Comparison of ENCODE assay signal across 24 cellular contexts in genomic region chr10:61758440-61758839, GRCh38.
A peak's percentile ranks its signal among the peaks of the same experiment; 100 is the strongest.
DNase-seq lines count a peak whose midpoint lies in the region; ATAC-seq and TF ChIP-seq lines count a peak whose summit lies in the region.
"Had no signal": no experiment of that assay in that cellular context is flagged by ENCODE, and none has a peak within 500 bp of the region (broad histone marks: within the 10 kb centered on the region; RNA-seq: fewer than 3 reads in every experiment).

No MANE protein-coding gene starts in this region.

- TF ChIP-seq CTCF in LNCaP clone FGC (IDR thresholded peaks at IDR 0.05; ENCODE audit: control insufficient read depth, extremely low read depth, insufficient read depth) (no peak), choroid plexus epithelial cell (conservative IDR thresholded peaks at IDR 0.05; ENCODE audit: low read depth, low read length) (no peak)

- H3K4me3 ChIP-seq in LNCaP clone FGC (ENCODE audit: low read depth, low read length), result no peak overlapping the region
- H3K4me3 ChIP-seq in choroid plexus epithelial cell (ENCODE audit: low read depth, low read length), result no peak overlapping the region
- no peak overlapping the region for H3K4me3 ChIP-seq in muscle layer of duodenum (ENCODE audit: low read depth in 1 of 2, low read length in 2 of 2)
- H3K4me3 ChIP-seq: BLaER1 treated with 17β-estradiol and CSF1 and Interleukin-3, amounts not matched to agents 10 nM and 100 nM; spleen; suprapubic skin had no signal

- no peaks in the 10 kb centered on the region for H3K36me3 ChIP-seq in muscle layer of duodenum (ENCODE audit: control insufficient read depth in 1 of 2, insufficient read depth in 2 of 2, low read length in 2 of 2)
- H3K36me3 ChIP-seq: BLaER1 treated with 17β-estradiol and CSF1 and Interleukin-3, amounts not matched to agents 10 nM and 100 nM; neutrophil; spleen; suprapubic skin had no signal

- no peaks in the 10 kb centered on the region for H3K27me3 ChIP-seq in muscle layer of duodenum (ENCODE audit: low read depth, low read length)
- H3K27me3 ChIP-seq: BLaER1 treated with 17β-estradiol and CSF1 and Interleukin-3, amounts not matched to agents 10 nM and 100 nM; neutrophil; spleen; suprapubic skin had no signal

- peaks cover 0 to 11% of the 10 kb centered on the region in 2 donors for H3K4me1 ChIP-seq in muscle layer of duodenum (ENCODE audit: control insufficient read depth in 1 of 2, insufficient read depth in 2 of 2, low read length in 2 of 2)
- H3K4me1 ChIP-seq: BLaER1 treated with 17β-estradiol and CSF1 and Interleukin-3, amounts not matched to agents 10 nM and 100 nM had no signal

- H3K27ac ChIP-seq in muscle layer of duodenum (ENCODE audit: low read length), result peak overlapping the region; percentile 22
- H3K27ac ChIP-seq: BLaER1 treated with 17β-estradiol and CSF1 and Interleukin-3, amounts not matched to agents 10 nM and 100 nM; neutrophil; spleen; suprapubic skin had no signal

- in situ Hi-C loops in Caki2 (cut with HindIII; ENCODE audit: low pct_unique_long_range_greater_than_20kb, low sequenced_read_pairs), result no loop called here

- H3K9me3 ChIP-seq in muscle layer of duodenum (ENCODE audit: control insufficient read depth in 1 of 2, low read length in 2 of 2), result no peaks in the 10 kb centered on the region
- H3K9me3 ChIP-seq: neutrophil, spleen, suprapubic skin had no signal

- ATAC-seq in GM19023 (IDR thresholded peaks at IDR 0.05; ENCODE audit: unreplicated experiment), result no peak
- ATAC-seq: activated CD8-positive, alpha-beta T cell treated with anti-CD3 and anti-CD28 coated beads, Interleukin-2, amount 10 ng/mL, durations not matched to agents 7 days and 5 days; left cardiac atrium; stimulated activated memory B cell treated with anti-CD40 and anti-IgM and Interleukin-4, amounts not matched to agents 10 μg/mL and 1 μg/mL and 100 μg/mL, for 72 hours had no signal

- DNase-seq in Caki2 (ENCODE audit: low read depth) (peak; percentile 35), LNCaP clone FGC (ENCODE audit: low read depth) (peak; percentile 41), choroid plexus epithelial cell (ENCODE audit: low read depth) (peak; percentile 89), kidney glomerular epithelial cell (lab: John Stamatoyannopoulos, UW) (no peak), NCI-H1436 (lab: John Stamatoyannopoulos, UW) (no peak), NCI-H2196 treated with DMSO at 0.1 percent for 48 hours (lab: John Stamatoyannopoulos, UW; ENCODE audit: unreplicated experiment) (no peak)
- DNase-seq: activated CD4-positive, alpha-beta T cell treated with anti-CD3 and anti-CD28 coated beads for 1 hour; activated CD8-positive, alpha-beta T cell treated with anti-CD3 and anti-CD28 coated beads, Interleukin-2, amount 10 ng/mL, durations not matched to agents 7 days and 5 days; activated gamma-delta T cell; activated T-cell treated with anti-CD3 and anti-CD28 coated beads for 4 hours; glutamatergic neuron; left cardiac atrium; MV-4-11; NCI-H187; NCI-H2171 treated with DMSO at 0.1 percent for 48 hours; NCI-H69; spleen; stimulated activated CD4-positive, alpha-beta T cell treated with anti-CD3 and anti-CD28 coated beads, Interleukin-2, amount 100 ng/mL, for 48 hours had no signal

Comparison
In these comparisons a context has a peak if more than half of its experiments do, and no peak if none do; other contexts are left out.
1. DNase-seq: peak in Caki2 (single experiment), LNCaP clone FGC (single experiment) and choroid plexus epithelial cell (single experiment); none in kidney glomerular epithelial cell (single experiment), NCI-H1436 (single experiment) and NCI-H2196 treated with DMSO at 0.1 percent for 48 hours (single experiment).